35 cellular contexts compared by ENCODE assay signal in genomic region chr5:109083937-109084336, GRCh38.
"Had no signal": no experiment of that assay in that cellular context is flagged by ENCODE, and none has a peak within 500 bp of the region (broad histone marks: within the 10 kb centered on the region; RNA-seq: fewer than 3 reads in every experiment).

No MANE protein-coding gene starts in this region.

- ATAC-seq: activated CD4-positive, CD25-positive, alpha-beta regulatory T cell treated with anti-CD3 and anti-CD28 coated beads, Interleukin-2, amount 50 U/mL, for 24 hours; activated CD8-positive, alpha-beta memory T cell treated with anti-CD3 and anti-CD28 coated beads, Interleukin-2, amount 10 ng/mL, durations not matched to agents 7 days and 5 days; activated CD8-positive, alpha-beta T cell treated with anti-CD3 and anti-CD28 coated beads, Interleukin-2, amount 10 ng/mL, durations not matched to agents 7 days and 5 days; activated naive CD8-positive, alpha-beta T cell treated with anti-CD3 and anti-CD28 coated beads, Interleukin-2, amount 50 U/mL, for 24 hours; effector memory CD8-positive, alpha-beta T cell; foreskin keratinocyte; gastrocnemius medialis; heart left ventricle; T-helper 17 cell had no signal

- H3K4me1 Mint-ChIP-seq: activated B cell treated with CpG ODN at 0.5 μM for 24 hours; activated CD8-positive, alpha-beta memory T cell treated with anti-CD3 and anti-CD28 coated beads, Interleukin-2, amount 10 ng/mL, durations not matched to agents 7 days and 5 days; activated naive CD4-positive, alpha-beta T cell treated with anti-CD3 and anti-CD28 coated beads, Interleukin-2, amount 50 U/mL, for 24 hours; activated naive CD8-positive, alpha-beta T cell treated with anti-CD3 and anti-CD28 coated beads, Interleukin-2, amount 50 U/mL, for 24 hours; T-helper 17 cell had no signal

- H3K27ac Mint-ChIP-seq: activated B cell treated with CpG ODN at 0.5 μM for 24 hours; activated CD4-positive, alpha-beta memory T cell treated with anti-CD3 and anti-CD28 coated beads for 36 hours; activated CD8-positive, alpha-beta memory T cell treated with anti-CD3 and anti-CD28 coated beads, Interleukin-2, amount 10 ng/mL, durations not matched to agents 7 days and 5 days; activated CD8-positive, alpha-beta T cell treated with anti-CD3 and anti-CD28 coated beads, Interleukin-2, amount 10 ng/mL, durations not matched to agents 7 days and 5 days; activated naive CD4-positive, alpha-beta T cell treated with anti-CD3 and anti-CD28 coated beads for 36 hours; activated naive CD4-positive, alpha-beta T cell treated with anti-CD3 and anti-CD28 coated beads, Interleukin-2, amount 50 U/mL, for 24 hours; activated naive CD8-positive, alpha-beta T cell treated with anti-CD3 and anti-CD28 coated beads for 36 hours; activated naive CD8-positive, alpha-beta T cell treated with anti-CD3 and anti-CD28 coated beads, Interleukin-2, amount 50 U/mL, for 24 hours; activated T-helper 1 cell treated with anti-CD3 and anti-CD28 coated beads, Interleukin-12 subunit alpha, Interleukin-12 subunit beta, Interleukin-2, Interleukin-4 antibody, amounts not matched to agents 30 ng/mL and 10 ng/mL and 1 ng/mL, durations not matched to agents 14 hours and 24 hours and 36 hours; activated T-helper 2 cell treated with anti-CD3 and anti-CD28 coated beads, Interferon-gamma antibody, Interleukin-2, Interleukin-4, amounts not matched to agents 10 μg/mL and 5 μg/mL and 100 μg/mL, durations not matched to agents 14 hours and 24 hours and 36 hours; effector memory CD8-positive, alpha-beta T cell; T-helper 17 cell; T-helper 2 cell treated with Interferon-gamma antibody and Interleukin-4, amounts not matched to agents 5 μg/mL and 100 μg/mL, for 36 hours had no signal

- H3K4me3 Mint-ChIP-seq: activated B cell treated with CpG ODN at 0.5 μM for 24 hours; activated CD4-positive, alpha-beta memory T cell treated with anti-CD3 and anti-CD28 coated beads for 36 hours; activated CD8-positive, alpha-beta memory T cell treated with anti-CD3 and anti-CD28 coated beads, Interleukin-2, amount 10 ng/mL, durations not matched to agents 7 days and 5 days; activated CD8-positive, alpha-beta T cell treated with anti-CD3 and anti-CD28 coated beads, Interleukin-2, amount 10 ng/mL, durations not matched to agents 7 days and 5 days; activated naive CD4-positive, alpha-beta T cell treated with anti-CD3 and anti-CD28 coated beads for 36 hours; activated naive CD4-positive, alpha-beta T cell treated with anti-CD3 and anti-CD28 coated beads, Interleukin-2, amount 50 U/mL, for 24 hours; activated naive CD8-positive, alpha-beta T cell treated with anti-CD3 and anti-CD28 coated beads for 36 hours; activated naive CD8-positive, alpha-beta T cell treated with anti-CD3 and anti-CD28 coated beads, Interleukin-2, amount 50 U/mL, for 24 hours; activated T-helper 1 cell treated with anti-CD3 and anti-CD28 coated beads, Interleukin-12 subunit alpha, Interleukin-12 subunit beta, Interleukin-2, Interleukin-4 antibody, amounts not matched to agents 30 ng/mL and 10 ng/mL and 1 ng/mL, durations not matched to agents 14 hours and 24 hours and 36 hours; effector memory CD8-positive, alpha-beta T cell; T-helper 17 cell; T-helper 2 cell treated with Interferon-gamma antibody and Interleukin-4, amounts not matched to agents 5 μg/mL and 100 μg/mL, for 36 hours had no signal

- H3K4me3 ChIP-seq: adrenal gland, esophagus muscularis mucosa, gastrocnemius medialis, heart left ventricle had no signal

- H3K9me3 Mint-ChIP-seq: activated B cell treated with CpG ODN at 0.5 μM for 24 hours; activated CD4-positive, alpha-beta memory T cell treated with anti-CD3 and anti-CD28 coated beads for 36 hours; activated naive CD4-positive, alpha-beta T cell treated with anti-CD3 and anti-CD28 coated beads for 36 hours; activated naive CD4-positive, alpha-beta T cell treated with anti-CD3 and anti-CD28 coated beads, Interleukin-2, amount 50 U/mL, for 24 hours; activated naive CD8-positive, alpha-beta T cell treated with anti-CD3 and anti-CD28 coated beads for 36 hours; activated naive CD8-positive, alpha-beta T cell treated with anti-CD3 and anti-CD28 coated beads, Interleukin-2, amount 50 U/mL, for 24 hours; activated T-helper 1 cell treated with anti-CD3 and anti-CD28 coated beads, Interleukin-12 subunit alpha, Interleukin-12 subunit beta, Interleukin-2, Interleukin-4 antibody, amounts not matched to agents 30 ng/mL and 10 ng/mL and 1 ng/mL, durations not matched to agents 14 hours and 24 hours and 36 hours; activated T-helper 2 cell treated with anti-CD3 and anti-CD28 coated beads, Interferon-gamma antibody, Interleukin-2, Interleukin-4, amounts not matched to agents 10 μg/mL and 5 μg/mL and 100 μg/mL, durations not matched to agents 14 hours and 24 hours and 36 hours; effector memory CD8-positive, alpha-beta T cell; T-helper 2 cell treated with Interferon-gamma antibody and Interleukin-4, amounts not matched to agents 5 μg/mL and 100 μg/mL, for 36 hours had no signal

- H3K27me3 ChIP-seq: adrenal gland, brain microvascular endothelial cell, esophagus muscularis mucosa, foreskin keratinocyte, gastrocnemius medialis, heart left ventricle had no signal

- DNase-seq: activated B cell treated with CpG ODN at 0.5 μM for 24 hours; activated CD4-positive, alpha-beta memory T cell treated with anti-CD3 and anti-CD28 coated beads for 36 hours; activated CD4-positive, alpha-beta T cell treated with anti-CD3 and anti-CD28 coated beads for 48 hours; activated CD4-positive, alpha-beta T cell treated with anti-CD3 and anti-CD28 coated beads, Interleukin-2, amount 50 U/mL, for 1 hour; activated CD8-positive, alpha-beta memory T cell treated with anti-CD3 and anti-CD28 coated beads, Interleukin-2, amount 10 ng/mL, durations not matched to agents 7 days and 5 days; activated CD8-positive, alpha-beta memory T cell treated with anti-CD3 and anti-CD28 coated beads, Interleukin-2, amount 50 U/mL, for 4 hours; activated CD8-positive, alpha-beta T cell treated with anti-CD3 and anti-CD28 coated beads, Interleukin-2, amount 10 ng/mL, durations not matched to agents 7 days and 5 days; activated effector memory CD4-positive, alpha-beta T cell treated with anti-CD3 and anti-CD28 coated beads, Interleukin-2, amount 50 U/mL, for 16 hours; activated naive CD4-positive, alpha-beta T cell treated with anti-CD3 and anti-CD28 coated beads for 36 hours; activated naive CD8-positive, alpha-beta T cell treated with anti-CD3 and anti-CD28 coated beads for 36 hours; activated naive CD8-positive, alpha-beta T cell treated with anti-CD3 and anti-CD28 coated beads, Interleukin-2, amount 50 U/mL, for 24 hours; activated T-cell treated with anti-CD3 and anti-CD28 coated beads, Interleukin-2, amount 50 U/mL, for 1 hour; activated T-cell treated with anti-CD3 and anti-CD28 coated beads, Interleukin-2, amount 50 U/mL, for 48 hours; adrenal gland; anterior cingulate cortex; brain microvascular endothelial cell; caudate nucleus; cortex of kidney; dermis blood vessel endothelial cell; effector CD4-positive, alpha-beta T cell; effector memory CD8-positive, alpha-beta T cell; gastrocnemius medialis; glutamatergic neuron; heart left ventricle; T-helper 1 cell; T-helper 17 cell; T1000; WERI-Rb-1 had no signal

- H3K36me3 Mint-ChIP-seq: activated CD4-positive, alpha-beta memory T cell treated with anti-CD3 and anti-CD28 coated beads for 36 hours; activated CD8-positive, alpha-beta memory T cell treated with anti-CD3 and anti-CD28 coated beads, Interleukin-2, amount 10 ng/mL, durations not matched to agents 7 days and 5 days; activated naive CD8-positive, alpha-beta T cell treated with anti-CD3 and anti-CD28 coated beads for 36 hours had no signal

- H3K36me3 ChIP-seq: adrenal gland, brain microvascular endothelial cell, esophagus muscularis mucosa, gastrocnemius medialis, heart left ventricle, WERI-Rb-1 had no signal

- H3K4me1 ChIP-seq: esophagus muscularis mucosa, foreskin keratinocyte, gastrocnemius medialis, heart left ventricle had no signal

- H3K27me3 Mint-ChIP-seq: activated B cell treated with CpG ODN at 0.5 μM for 24 hours; activated CD4-positive, alpha-beta memory T cell treated with anti-CD3 and anti-CD28 coated beads for 36 hours; activated CD8-positive, alpha-beta memory T cell treated with anti-CD3 and anti-CD28 coated beads, Interleukin-2, amount 10 ng/mL, durations not matched to agents 7 days and 5 days; activated naive CD4-positive, alpha-beta T cell treated with anti-CD3 and anti-CD28 coated beads, Interleukin-2, amount 50 U/mL, for 24 hours; activated naive CD8-positive, alpha-beta T cell treated with anti-CD3 and anti-CD28 coated beads for 36 hours; activated naive CD8-positive, alpha-beta T cell treated with anti-CD3 and anti-CD28 coated beads, Interleukin-2, amount 50 U/mL, for 24 hours; effector memory CD8-positive, alpha-beta T cell; T-helper 17 cell had no signal

- H3K9me3 ChIP-seq: adrenal gland, esophagus muscularis mucosa, gastrocnemius medialis, heart left ventricle had no signal

- H3K27ac ChIP-seq: adrenal gland, brain microvascular endothelial cell, esophagus muscularis mucosa, foreskin keratinocyte, gastrocnemius medialis, heart left ventricle, WERI-Rb-1 had no signal
